ENCODE assay signal across 19 cellular contexts in the genomic region with DNA sequence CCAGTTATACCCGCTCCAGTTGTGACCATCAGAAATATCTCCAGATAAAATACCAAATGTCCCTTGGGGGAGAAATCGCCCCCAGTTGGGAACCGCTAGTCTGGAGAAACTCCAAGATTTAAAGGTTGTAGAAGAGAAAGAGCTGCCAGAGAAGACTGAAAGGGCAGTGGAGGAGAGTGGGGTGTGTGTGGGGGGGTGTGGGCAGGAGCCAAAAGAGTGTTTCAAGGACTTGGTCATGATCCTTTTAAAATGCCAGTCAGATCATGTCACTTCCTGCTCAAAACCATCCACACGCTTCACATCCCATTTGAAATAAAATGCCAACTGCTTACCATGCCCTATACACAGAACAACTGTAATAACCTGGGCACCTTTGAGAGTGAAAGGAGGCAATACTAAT. TPM values are rescaled to one million over a fixed set of nuclear protein-coding genes. Genes with fewer than 3 reads are reported as not detected.
DNase-seq lines count a peak whose midpoint lies in the region; ATAC-seq and TF ChIP-seq lines count a peak whose summit lies in the region.
"Had no signal": no experiment of that assay in that cellular context is flagged by ENCODE, and none has a peak within 500 bp of the region (broad histone marks: within the 10 kb centered on the region; RNA-seq: fewer than 3 reads in every experiment).

No MANE protein-coding gene starts in this region.

- 35% methylated on average over 4 of the region's 4 CpGs for WGBS in SK-N-SH (ENCODE audit: low lambda C conversion rate)

- H3K4me3 ChIP-seq in SK-N-SH (ENCODE audit: low read depth in 2 of 2, low read length in 1 of 2) (no peak overlapping the region), HAP-1 (no peak overlapping the region)
- H3K4me3 ChIP-seq: neural progenitor cell had no signal

- no peak for ATAC-seq in GM18517 (IDR thresholded peaks at IDR 0.05; ENCODE audit: unreplicated experiment)
- ATAC-seq: HCT116 had no signal

- H3K4me1 ChIP-seq in SK-N-SH (ENCODE audit: control insufficient read depth in 1 of 2, insufficient read depth in 2 of 2, low read depth in 1 of 2, low read length in 1 of 2) (peaks cover 4 to 34% of the 10 kb centered on the region in 2 experiments; a peak in 2 of 4 replicates), HAP-1 (0 out of 2 replicates have a peak, but pooled peaks cover 3% of the 10 kb centered on the region)
- H3K4me1 ChIP-seq: neural progenitor cell had no signal

- H3K9ac ChIP-seq in SK-N-SH, result no peak overlapping the region
- H3K9ac ChIP-seq: neural progenitor cell had no signal

- peak overlapping the region; percentile 75; the same call in 1 of the 2 replicates for H2AFZ ChIP-seq in SK-N-SH (ENCODE audit: low read depth)
- H2AFZ ChIP-seq: neural progenitor cell had no signal

- no peaks in the 10 kb centered on the region for H3K9me2 ChIP-seq in SK-N-SH

- H3K27ac ChIP-seq in SK-N-SH (ENCODE audit: low read depth in 2 of 2, low read length in 1 of 2), result peak overlapping the region in 1 of 2 experiments; percentile 47; a peak in 2 of 4 replicates
- H3K27ac ChIP-seq: neural progenitor cell had no signal

- TF ChIP-seq EP300 in SK-N-SH (IDR thresholded peaks at IDR 0.05; ENCODE audit: borderline replicate concordance in 1 of 2, low read depth in 1 of 2, low read length in 1 of 2), result no peak

- in situ Hi-C loops in ACHN (cut with HindIII; ENCODE audit: low pct_ligation_motif_present, low pct_unique_long_range_greater_than_20kb, low sequenced_read_pairs) (no loop called here), HAP-1 (cut with MboI; ENCODE audit: low sequenced_read_pairs) (no loop called here)

- no peaks in the 10 kb centered on the region for H4K20me1 ChIP-seq in SK-N-SH (ENCODE audit: insufficient read depth)

- H3F3A ChIP-seq in SK-N-SH (replicated peaks; ENCODE audit: insufficient read depth), result peaks cover 8% of the 10 kb centered on the region

- H3K36me3 ChIP-seq in SK-N-SH (replicated peaks in 1 of 2; ENCODE audit: control insufficient read depth in 1 of 2, insufficient read depth in 2 of 2, low read length in 1 of 2), result no peaks in the 10 kb centered on the region
- H3K36me3 ChIP-seq in HAP-1 (replicated peaks), result no peaks in the 10 kb centered on the region
- H3K36me3 ChIP-seq: neural progenitor cell had no signal

- H3K79me2 ChIP-seq in SK-N-SH (ENCODE audit: insufficient read depth), result no peaks in the 10 kb centered on the region

- H3K4me2 ChIP-seq in SK-N-SH, result 0 out of 2 replicates have a peak overlapping the region, but pooled peaks have one; percentile 22
- H3K4me2 ChIP-seq: neural progenitor cell had no signal

- TF ChIP-seq CTCF in SK-N-SH (IDR thresholded peaks at IDR 0.05), result no peak

- DNase-seq in ACHN (peak; percentile 68), HCEC 1CT (peak; percentile 21), SK-N-SH (no peak), kidney glomerular epithelial cell (lab: John Stamatoyannopoulos, UW) (peak; percentile 62), DMS79 treated with DMSO at 0.1 percent for 48 hours (lab: John Stamatoyannopoulos, UW) (no peak), HAP-1 (ENCODE audit: low spot score in 2 of 2) (no peak), NCI-H2227 treated with DMSO at 0.1 percent for 48 hours (lab: John Stamatoyannopoulos, UW) (no peak)
- DNase-seq: activated CD4-positive, alpha-beta T cell treated with anti-CD3 and anti-CD28 coated beads, Interleukin-2, amount 50 U/mL, for 1 hour; dermis blood vessel endothelial cell; Karpas-422; mammary epithelial cell; NCI-H187 treated with DMSO at 0.1 percent for 48 hours; NCI-H774; stimulated activated naive CD4-positive, alpha-beta T cell had no signal

- H3K9me3 ChIP-seq in SK-N-SH (no peaks in the 10 kb centered on the region), HAP-1 (no peaks in the 10 kb centered on the region)

- CTCF ChIA-PET in SK-N-SH (lab: Yijun Ruan, JAX), result interaction anchor here (2.4 to 3.0 kb wide), 3 partner anchors 16 to 37 kb away, joined by 9 to 12 read pairs (median 10); partner anchors contain the start of gene NT5C1A

- POLR2A ChIA-PET in SK-N-SH (lab: Yijun Ruan, JAX), result no interaction called here

- TF ChIP-seq RAD21 in SK-N-SH (IDR thresholded peaks at IDR 0.05; ENCODE audit: low read length), result no peak

- H3K27me3 ChIP-seq in SK-N-SH (ENCODE audit: insufficient read depth) (no peaks in the 10 kb centered on the region), HAP-1 (ENCODE audit: low read depth) (no peaks in the 10 kb centered on the region)

TF ChIP-seq in SK-N-SH, 30 proteins besides CTCF, POLR2A, EP300 and RAD21:
- peak; percentile 30; the same call in 1 of the 2 replicates for TF ChIP-seq FOSL2 (IDR thresholded peaks at IDR 0.05; ENCODE audit: borderline replicate concordance, low read depth)
- TF ChIP-seq IRF3 (IDR thresholded peaks at IDR 0.05; ENCODE audit: low read depth, low read length), result no peak
- TF ChIP-seq ELF1 (IDR thresholded peaks at IDR 0.05), result no peak
- TF ChIP-seq, protein P1, sequence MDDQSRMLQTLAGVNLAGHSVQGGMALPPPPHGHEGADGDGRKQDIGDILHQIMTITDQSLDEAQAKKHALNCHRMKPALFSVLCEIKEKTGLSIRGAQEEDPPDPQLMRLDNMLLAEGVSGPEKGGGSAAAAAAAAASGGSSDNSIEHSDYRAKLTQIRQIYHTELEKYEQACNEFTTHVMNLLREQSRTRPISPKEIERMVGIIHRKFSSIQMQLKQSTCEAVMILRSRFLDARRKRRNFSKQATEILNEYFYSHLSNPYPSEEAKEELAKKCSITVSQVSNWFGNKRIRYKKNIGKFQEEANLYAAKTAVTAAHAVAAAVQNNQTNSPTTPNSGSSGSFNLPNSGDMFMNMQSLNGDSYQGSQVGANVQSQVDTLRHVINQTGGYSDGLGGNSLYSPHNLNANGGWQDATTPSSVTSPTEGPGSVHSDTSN (IDR thresholded peaks at IDR 0.05), result 0 out of 2 replicates have a peak, but pooled peaks have one; percentile 16
- no peak for TF ChIP-seq TCF12 (IDR thresholded peaks at IDR 0.05)
- no peak for TF ChIP-seq MXI1 (IDR thresholded peaks at IDR 0.05; ENCODE audit: low read depth, low read length)
- peak; percentile 40; the same call in 1 of the 2 replicates for TF ChIP-seq NFIC (IDR thresholded peaks at IDR 0.05; ENCODE audit: borderline replicate concordance)
- TF ChIP-seq EZH2phosphoT487 (IDR thresholded peaks at IDR 0.05; ENCODE audit: borderline replicate concordance, low read depth), result no peak
- TF ChIP-seq MEF2A (IDR thresholded peaks at IDR 0.05; ENCODE audit: borderline replicate concordance, low read depth), result no peak
- TF ChIP-seq, protein P2, sequence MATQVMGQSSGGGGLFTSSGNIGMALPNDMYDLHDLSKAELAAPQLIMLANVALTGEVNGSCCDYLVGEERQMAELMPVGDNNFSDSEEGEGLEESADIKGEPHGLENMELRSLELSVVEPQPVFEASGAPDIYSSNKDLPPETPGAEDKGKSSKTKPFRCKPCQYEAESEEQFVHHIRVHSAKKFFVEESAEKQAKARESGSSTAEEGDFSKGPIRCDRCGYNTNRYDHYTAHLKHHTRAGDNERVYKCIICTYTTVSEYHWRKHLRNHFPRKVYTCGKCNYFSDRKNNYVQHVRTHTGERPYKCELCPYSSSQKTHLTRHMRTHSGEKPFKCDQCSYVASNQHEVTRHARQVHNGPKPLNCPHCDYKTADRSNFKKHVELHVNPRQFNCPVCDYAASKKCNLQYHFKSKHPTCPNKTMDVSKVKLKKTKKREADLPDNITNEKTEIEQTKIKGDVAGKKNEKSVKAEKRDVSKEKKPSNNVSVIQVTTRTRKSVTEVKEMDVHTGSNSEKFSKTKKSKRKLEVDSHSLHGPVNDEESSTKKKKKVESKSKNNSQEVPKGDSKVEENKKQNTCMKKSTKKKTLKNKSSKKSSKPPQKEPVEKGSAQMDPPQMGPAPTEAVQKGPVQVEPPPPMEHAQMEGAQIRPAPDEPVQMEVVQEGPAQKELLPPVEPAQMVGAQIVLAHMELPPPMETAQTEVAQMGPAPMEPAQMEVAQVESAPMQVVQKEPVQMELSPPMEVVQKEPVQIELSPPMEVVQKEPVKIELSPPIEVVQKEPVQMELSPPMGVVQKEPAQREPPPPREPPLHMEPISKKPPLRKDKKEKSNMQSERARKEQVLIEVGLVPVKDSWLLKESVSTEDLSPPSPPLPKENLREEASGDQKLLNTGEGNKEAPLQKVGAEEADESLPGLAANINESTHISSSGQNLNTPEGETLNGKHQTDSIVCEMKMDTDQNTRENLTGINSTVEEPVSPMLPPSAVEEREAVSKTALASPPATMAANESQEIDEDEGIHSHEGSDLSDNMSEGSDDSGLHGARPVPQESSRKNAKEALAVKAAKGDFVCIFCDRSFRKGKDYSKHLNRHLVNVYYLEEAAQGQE (IDR thresholded peaks at IDR 0.05; ENCODE audit: low read depth, low read length), result no peak
- TF ChIP-seq CHD2 (IDR thresholded peaks at IDR 0.05; ENCODE audit: low read length, partially characterized antibody), result no peak
- no peak for TF ChIP-seq RCOR1 (IDR thresholded peaks at IDR 0.05; ENCODE audit: low read length)
- no peak for TF ChIP-seq JUND (IDR thresholded peaks at IDR 0.05)
TF ChIP-seq in SK-N-SH: peak in this region for 3.

RNA-seq across cellular contexts. Expression of gene HEYL, which starts 3.4 kb away (rescaled TPM):
- not detected in 2 replicates for polyA plus RNA-seq in SK-N-SH (2012; rRNA removed)
- not detected in 2 replicates for polyA plus RNA-seq in SK-N-SH (2012; cell fraction: cytosol; rRNA removed)
- polyA plus RNA-seq in SK-N-SH (2012; cell fraction: nucleus; rRNA removed), result not detected in 2 replicates

RNA-seq across cellular contexts. Expression of gene NT5C1A, which starts 29.1 kb away (rescaled TPM):
- 0.12 and 0.73 TPM in 2 replicates for polyA plus RNA-seq in SK-N-SH (2012; rRNA removed)
- 0.26 and 0.60 TPM in 2 replicates for polyA plus RNA-seq in SK-N-SH (2012; cell fraction: cytosol; rRNA removed)
- 0.13 and 1.6 TPM in 2 replicates for polyA plus RNA-seq in SK-N-SH (2012; cell fraction: nucleus; rRNA removed)
- polyA plus RNA-seq: AG04450, fibroblast of lung, mammary epithelial cell had no signal

RNA-seq across cellular contexts. Expression of gene HPCAL4, which starts 48.4 kb away (rescaled TPM):
- polyA plus RNA-seq in SK-N-SH (2012; rRNA removed), result 0.15 and 0.55 TPM in 2 replicates
- polyA plus RNA-seq in SK-N-SH (2012; cell fraction: cytosol; rRNA removed), result 0.33 and 0.90 TPM in 2 replicates
- polyA plus RNA-seq in SK-N-SH (2012; cell fraction: nucleus; rRNA removed), result 0.15 and 0.21 TPM in 2 replicates
- polyA plus RNA-seq: AG04450, fibroblast of lung had no signal

Comparison
In these comparisons a context has a peak if more than half of its experiments do, and no peak if none do; other contexts are left out.
1. DNase-seq: peak in ACHN (single experiment), HCEC 1CT (single experiment) and kidney glomerular epithelial cell (single experiment); none in SK-N-SH (single experiment), DMS79 treated with DMSO at 0.1 percent for 48 hours (single experiment), HAP-1 (0 of 2) and NCI-H2227 treated with DMSO at 0.1 percent for 48 hours (single experiment).